In genomic region chr14:101494826-101495225, GRCh38 we compare ENCODE assay signal across 18 cellular contexts.
DNase-seq lines count a peak whose midpoint lies in the region; ATAC-seq and TF ChIP-seq lines count a peak whose summit lies in the region.
"Had no signal": no experiment of that assay in that cellular context is flagged by ENCODE, and none has a peak within 500 bp of the region (broad histone marks: within the 10 kb centered on the region; RNA-seq: fewer than 3 reads in every experiment).

No MANE protein-coding gene starts in this region.

- DNase-seq in left cardiac atrium = peak; percentile 18
- no peak for DNase-seq in heart right ventricle
- DNase-seq in lung (ENCODE audit: low spot score) = no peak
- peak; percentile 43 to 44 for DNase-seq in suprapubic skin (ENCODE audit: low spot score in 2 of 2)
- DNase-seq in glutamatergic neuron = no peak
- DNase-seq in T-helper 9 cell = no peak
- DNase-seq in stimulated activated CD4-positive, alpha-beta T cell treated with anti-CD3 and anti-CD28 coated beads, Interleukin-4, amount 100 ng/mL, for 24 hours = no peak
- DNase-seq: 8988T, DMS79, GOT3, MV-4-11, NCI-H187, NCI-H2107, NCI-H510A, NCI-H748 treated with DMSO at 0.1 percent for 48 hours had no signal

- peaks cover 4% of the 10 kb centered on the region for H3K4me1 Mint-ChIP-seq in glutamatergic neuron (ENCODE audit: low read depth, unreplicated experiment)
- H3K4me1 Mint-ChIP-seq: CD14-positive monocyte had no signal

- H3K4me3 ChIP-seq in heart right ventricle (no peak overlapping the region), lung (no peak overlapping the region), suprapubic skin (no peak overlapping the region)

- H3K36me3 ChIP-seq in heart right ventricle (no peaks in the 10 kb centered on the region), lung (ENCODE audit: control insufficient read depth in 2 of 2, insufficient read depth in 2 of 2, low read length in 2 of 2) (no peaks in the 10 kb centered on the region), suprapubic skin (no peaks in the 10 kb centered on the region)

- peaks cover 27% of the 10 kb centered on the region for H3K36me3 Mint-ChIP-seq in glutamatergic neuron (ENCODE audit: unreplicated experiment)
- H3K36me3 Mint-ChIP-seq: CD14-positive monocyte had no signal

- H3K9me3 Mint-ChIP-seq in glutamatergic neuron (ENCODE audit: unreplicated experiment) = peaks cover 9% of the 10 kb centered on the region

- no peak for TF ChIP-seq POLR2A in suprapubic skin (IDR thresholded peaks at IDR 0.05)

- H3K27me3 Mint-ChIP-seq in glutamatergic neuron (ENCODE audit: unreplicated experiment) = peaks cover 9% of the 10 kb centered on the region

- no peak for TF ChIP-seq CTCF in heart right ventricle (IDR thresholded peaks at IDR 0.05)
- TF ChIP-seq CTCF in lung (IDR thresholded peaks at IDR 0.05; ENCODE audit: control extremely low read depth, extremely low read depth) = no peak
- TF ChIP-seq CTCF in suprapubic skin (IDR thresholded peaks at IDR 0.05) = no peak
- no peak for TF ChIP-seq CTCF in glutamatergic neuron (IDR thresholded peaks at IDR 0.05; ENCODE audit: partially characterized antibody, unreplicated experiment)

- no peaks in the 10 kb centered on the region for H3K4me1 ChIP-seq in heart right ventricle
- no peaks in the 10 kb centered on the region for H3K4me1 ChIP-seq in lung (ENCODE audit: control insufficient read depth in 2 of 2, insufficient read depth in 2 of 2, low read length in 2 of 2)
- H3K4me1 ChIP-seq in suprapubic skin = peaks cover 3% of the 10 kb centered on the region

- intact Hi-C loops in left cardiac atrium (cut with DNase I) (no loop called here), heart right ventricle (cut with DNase I) (no loop called here)

- no peak overlapping the region for H3K27ac ChIP-seq in heart right ventricle
- no peak overlapping the region for H3K27ac ChIP-seq in lung (ENCODE audit: low read depth in 1 of 2, low read length in 1 of 2)
- H3K27ac ChIP-seq in suprapubic skin = no peak overlapping the region
- H3K27ac ChIP-seq: KMS-11 had no signal

- H3K9me3 ChIP-seq in heart right ventricle (peaks cover 0 to 8% (median 0%) of the 10 kb centered on the region in 11 donors), lung (ENCODE audit: control insufficient read depth in 2 of 2, insufficient read depth in 1 of 2, low read length in 1 of 2) (peaks cover 0 to 7% of the 10 kb centered on the region in 2 donors), suprapubic skin (no peaks in the 10 kb centered on the region)

- ATAC-seq in left cardiac atrium (no peak), heart right ventricle (no peak), lung (ENCODE audit: insufficient read depth, low FRiP score) (peak; percentile 20), HG02798 (IDR thresholded peaks at IDR 0.05; ENCODE audit: poor library complexity, unreplicated experiment) (no peak)

- no peak overlapping the region for H3K4me3 Mint-ChIP-seq in glutamatergic neuron (ENCODE audit: unreplicated experiment)
- H3K4me3 Mint-ChIP-seq: CD14-positive monocyte had no signal

- H3K27me3 ChIP-seq in heart right ventricle (peaks cover 5 to 87% (median 36%) of the 10 kb centered on the region in 7 donors), lung (ENCODE audit: control insufficient read depth, insufficient read depth) (no peaks in the 10 kb centered on the region), suprapubic skin (peaks cover 38% of the 10 kb centered on the region)

- H3K27ac Mint-ChIP-seq in glutamatergic neuron (ENCODE audit: unreplicated experiment) = no peak overlapping the region
- H3K27ac Mint-ChIP-seq: CD14-positive monocyte had no signal

- TF ChIP-seq EP300 in suprapubic skin (IDR thresholded peaks at IDR 0.05) = no peak

- WGBS in heart right ventricle, 2 donors = 56 to 63% methylated on average over 7 of the region's 7 CpGs
- WGBS in lung, 2 donors = 71 to 74% methylated on average over 7 of the region's 7 CpGs
- 56% methylated on average over 7 of the region's 7 CpGs for WGBS in suprapubic skin

Comparison
In these comparisons a context has a peak if more than half of its experiments do, and no peak if none do; other contexts are left out.
1. DNase-seq: peak in left cardiac atrium (single experiment) and suprapubic skin (2 of 2); none in heart right ventricle (0 of 2), lung (single experiment), glutamatergic neuron (single experiment), T-helper 9 cell (single experiment) and stimulated activated CD4-positive, alpha-beta T cell treated with anti-CD3 and anti-CD28 coated beads, Interleukin-4, amount 100 ng/mL, for 24 hours (single experiment).